16 cellular contexts compared by ENCODE assay signal in genomic region chr22:24144056-24144455, GRCh38. TPM values are rescaled to one million over a fixed set of nuclear protein-coding genes. Genes with fewer than 3 reads are reported as not detected.
DNase-seq lines count a peak whose midpoint lies in the region; ATAC-seq and TF ChIP-seq lines count a peak whose summit lies in the region.
"Had no signal": no experiment of that assay in that cellular context is flagged by ENCODE, and none has a peak within 500 bp of the region (broad histone marks: within the 10 kb centered on the region; RNA-seq: fewer than 3 reads in every experiment).

No MANE protein-coding gene starts in this region.

- H3F3A ChIP-seq in Loucy (ENCODE audit: low read depth): no peaks in the 10 kb centered on the region

- intact Hi-C loops in thyroid gland (cut with DNase I): no loop called here

- H3K79me2 ChIP-seq in Loucy (ENCODE audit: insufficient read depth, low read length): peaks cover 15% of the 10 kb centered on the region; the same call in 1 of the 2 replicates

- H3K27me3 ChIP-seq in CD8-positive, alpha-beta memory T cell (ENCODE audit: insufficient read depth, low read length, poor library complexity, severe bottlenecking): no peaks in the 10 kb centered on the region
- H3K27me3 ChIP-seq in Loucy (ENCODE audit: insufficient read depth, low read length, poor library complexity, severe bottlenecking): no peaks in the 10 kb centered on the region
- no peaks in the 10 kb centered on the region for H3K27me3 ChIP-seq in gastroesophageal sphincter
- H3K27me3 ChIP-seq in thyroid gland: no peaks in the 10 kb centered on the region
- H3K27me3 ChIP-seq: stomach had no signal

- peak overlapping the region; percentile 10 for H3K4me2 ChIP-seq in Loucy (ENCODE audit: low read depth, low read length, poor library complexity, severe bottlenecking)

- TF ChIP-seq CTCF in Loucy (conservative IDR thresholded peaks at IDR 0.05; ENCODE audit: low read length) (no peak), gastroesophageal sphincter (IDR thresholded peaks at IDR 0.05) (no peak), thyroid gland (IDR thresholded peaks at IDR 0.05) (no peak)

- peaks cover 68 to 94% (median 68%) of the 10 kb centered on the region in 3 donors for H3K4me1 Mint-ChIP-seq in CD8-positive, alpha-beta memory T cell

- no peaks in the 10 kb centered on the region for H3K9me3 Mint-ChIP-seq in CD8-positive, alpha-beta memory T cell

- WGBS in gastroesophageal sphincter (ENCODE audit: low coverage in 1 of 2), 2 donors: no CpG with 5 or more reads among the region's 1 CpG
- 92% methylated on average over 1 of the region's 1 CpG; no CpG with 5 or more reads in 1 of the 2 donors for WGBS in thyroid gland, 2 donors

- no peaks in the 10 kb centered on the region for H3K36me3 ChIP-seq in CD8-positive, alpha-beta memory T cell (ENCODE audit: insufficient read depth, low read length)
- peaks cover 30% of the 10 kb centered on the region; the same call in 1 of the 2 replicates for H3K36me3 ChIP-seq in Loucy (ENCODE audit: insufficient read depth, low read length)
- H3K36me3 ChIP-seq in gastroesophageal sphincter: no peaks in the 10 kb centered on the region
- no peaks in the 10 kb centered on the region for H3K36me3 ChIP-seq in thyroid gland

- no peaks in the 10 kb centered on the region for H4K20me1 ChIP-seq in Loucy (ENCODE audit: insufficient read depth, low read length, poor library complexity, severe bottlenecking)

- CTCF ChIA-PET in CD8-positive, alpha-beta memory T cell (lab: Charles Lee): interaction anchor here (1.3 to 20.8 kb wide), 2 partner anchors 11 kb away, joined by 5 to 222 read pairs; no protein-coding TSS in a partner anchor

- H3K27ac Mint-ChIP-seq in CD8-positive, alpha-beta memory T cell: peak overlapping the region in 5 of 8 donors; percentile 40 to 90 (median 84)

- ATAC-seq in gastroesophageal sphincter: no peak
- ATAC-seq: left lobe of liver had no signal

- TF ChIP-seq POLR2A in gastroesophageal sphincter (IDR thresholded peaks at IDR 0.05) (no peak), thyroid gland (IDR thresholded peaks at IDR 0.05) (no peak)

- no peaks in the 10 kb centered on the region for H3K27me3 Mint-ChIP-seq in CD8-positive, alpha-beta memory T cell

- TF ChIP-seq EP300 in gastroesophageal sphincter (IDR thresholded peaks at IDR 0.05): no peak

- H3K4me3 ChIP-seq in CD8-positive, alpha-beta memory T cell (ENCODE audit: low read length): no peak overlapping the region
- H3K4me3 ChIP-seq in Loucy (ENCODE audit: low read length, poor library complexity, severe bottlenecking) (no peak overlapping the region), gastroesophageal sphincter (no peak overlapping the region), thyroid gland (replicated peaks in 1 of 3) (no peak overlapping the region)
- H3K4me3 ChIP-seq: stomach had no signal

- no peak overlapping the region for H2AFZ ChIP-seq in Loucy (ENCODE audit: low read length)

- H3K9ac ChIP-seq in Loucy (ENCODE audit: low read depth, low read length, poor library complexity, severe bottlenecking): peak overlapping the region; percentile 36

- H3K4me1 ChIP-seq in CD8-positive, alpha-beta memory T cell (ENCODE audit: insufficient read depth, low read length): peaks cover 85% of the 10 kb centered on the region
- H3K4me1 ChIP-seq in Loucy (ENCODE audit: insufficient read depth, low read length, poor library complexity, severe bottlenecking) (peaks cover 62% of the 10 kb centered on the region), gastroesophageal sphincter (peaks cover 6 to 100% (median 78%) of the 10 kb centered on the region in 3 donors), thyroid gland (peaks cover 54 to 95% of the 10 kb centered on the region in 2 donors)

- no peak for DNase-seq in CD8-positive, alpha-beta memory T cell
- no peak for DNase-seq in thyroid gland
- DNase-seq in DMS79 (lab: John Stamatoyannopoulos, UW): no peak
- DNase-seq in AG08396 (ENCODE audit: low spot score): no peak
- DNase-seq in GM19238 (ENCODE audit: insufficient read length, low spot score): no peak
- DNase-seq: activated CD4-positive, CD25-positive, alpha-beta regulatory T cell treated with anti-CD3 and anti-CD28 coated beads, Interleukin-2, amount 50 U/mL, for 72 hours; activated CD8-positive, alpha-beta memory T cell treated with anti-CD3 and anti-CD28 coated beads, Interleukin-2, amount 50 U/mL, for 48 hours; activated naive CD4-positive, alpha-beta T cell treated with anti-CD3 and anti-CD28 coated beads, Interleukin-2, amount 50 U/mL, for 16 hours; NCI-H2029; posterior cingulate gyrus; SIG-M5; stimulated activated CD4-positive, alpha-beta T cell treated with anti-CD3 and anti-CD28 coated beads, Interleukin-12 subunit alpha, Interleukin-12 subunit beta, amount 100 ng/mL, for 4 hours; stomach had no signal

- H3K9me2 ChIP-seq in Loucy (replicated peaks; ENCODE audit: low read depth, low read length): no peaks in the 10 kb centered on the region

- no peaks in the 10 kb centered on the region for H3K9me3 ChIP-seq in CD8-positive, alpha-beta memory T cell (ENCODE audit: low read length)
- no peaks in the 10 kb centered on the region for H3K9me3 ChIP-seq in Loucy (ENCODE audit: insufficient read depth, low read depth, low read length)
- H3K9me3 ChIP-seq in gastroesophageal sphincter: no peaks in the 10 kb centered on the region
- H3K9me3 ChIP-seq in thyroid gland: no peaks in the 10 kb centered on the region
- H3K9me3 ChIP-seq: stomach had no signal

- H3K4me3 Mint-ChIP-seq in CD8-positive, alpha-beta memory T cell: no peak overlapping the region

- no peak overlapping the region for H3K27ac ChIP-seq in CD8-positive, alpha-beta memory T cell (ENCODE audit: low read depth, low read length)
- H3K27ac ChIP-seq in gastroesophageal sphincter: peak overlapping the region in 3 of 4 donors; percentile 80 to 93 (median 92)
- peak overlapping the region; percentile 75 to 94 (median 92) for H3K27ac ChIP-seq in thyroid gland

- POLR2A ChIA-PET in CD8-positive, alpha-beta memory T cell (lab: Charles Lee): no interaction called here

- peaks cover 0 to 4% (median 1%) of the 10 kb centered on the region in 3 donors for H3K36me3 Mint-ChIP-seq in CD8-positive, alpha-beta memory T cell

RNA-seq across cellular contexts. Expression of gene SUSD2, which starts 37.2 kb away (rescaled TPM):
- total RNA-seq in CD8-positive, alpha-beta memory T cell: under 1 TPM; 0.31 to 0.48 TPM
- polyA plus RNA-seq in CD8-positive, alpha-beta memory T cell: not detected
- 1 to 10 TPM; 2.4 to 5.0 (median 4.4) TPM for total RNA-seq in gastroesophageal sphincter
- 10 to 100 TPM in 3 of 4 donors, 1 to 10 TPM in 1; 9.5 to 22.5 (median 15.1) TPM for total RNA-seq in thyroid gland
